Comparison of ENCODE assay signal across 1 cellular context in the genomic region with DNA sequence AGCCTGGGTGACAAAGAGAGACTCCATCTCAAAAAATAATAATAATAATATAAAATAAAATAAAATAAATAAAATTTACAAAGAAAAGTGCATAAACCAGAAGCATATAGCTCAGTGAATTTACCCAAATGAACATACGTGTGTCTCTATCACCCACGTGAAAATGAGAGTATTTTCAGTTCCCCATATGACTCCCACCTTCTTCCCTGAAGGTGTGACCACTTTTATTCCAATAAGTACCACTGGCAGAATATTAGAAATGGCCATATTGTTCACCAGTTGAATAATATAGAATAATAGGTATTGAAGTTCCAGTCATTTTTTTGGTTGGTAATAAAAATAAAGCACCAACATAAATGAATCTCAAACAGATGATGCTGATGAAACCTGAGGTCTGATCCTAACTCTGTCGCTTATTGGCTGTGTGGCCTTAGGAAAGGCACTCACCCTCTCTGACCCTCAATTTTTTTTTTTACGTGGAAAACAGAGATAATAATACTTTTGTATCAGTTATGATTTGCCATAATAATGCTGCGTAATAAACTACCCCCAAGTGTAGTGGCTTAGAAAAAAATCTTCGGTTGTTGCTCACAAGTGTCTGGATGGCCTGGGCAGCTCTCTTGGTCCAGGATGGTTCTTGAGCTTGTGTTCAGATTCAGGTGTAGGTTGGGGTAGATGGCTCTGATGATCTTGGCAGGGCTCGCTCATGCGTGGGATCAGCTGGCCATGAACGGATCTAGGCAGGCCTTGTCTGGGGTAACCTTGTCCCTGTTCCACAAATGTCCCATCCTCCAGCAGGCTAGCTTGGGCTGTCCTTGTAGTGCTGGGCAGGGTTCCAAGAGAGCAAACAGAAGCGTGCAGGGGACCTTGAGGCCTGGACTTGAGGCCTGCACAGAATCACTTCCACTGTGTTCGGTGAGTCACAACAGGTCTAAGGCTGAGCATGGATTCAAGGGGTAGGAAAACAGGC.
TF ChIP-seq lines count a peak whose summit lies in the region.

No MANE protein-coding gene starts in this region.

TF ChIP-seq in WTC11, 78 proteins besides CTCF, POLR2A, EP300 and RAD21 (continued from another document):
- TF ChIP-seq, protein P1, sequence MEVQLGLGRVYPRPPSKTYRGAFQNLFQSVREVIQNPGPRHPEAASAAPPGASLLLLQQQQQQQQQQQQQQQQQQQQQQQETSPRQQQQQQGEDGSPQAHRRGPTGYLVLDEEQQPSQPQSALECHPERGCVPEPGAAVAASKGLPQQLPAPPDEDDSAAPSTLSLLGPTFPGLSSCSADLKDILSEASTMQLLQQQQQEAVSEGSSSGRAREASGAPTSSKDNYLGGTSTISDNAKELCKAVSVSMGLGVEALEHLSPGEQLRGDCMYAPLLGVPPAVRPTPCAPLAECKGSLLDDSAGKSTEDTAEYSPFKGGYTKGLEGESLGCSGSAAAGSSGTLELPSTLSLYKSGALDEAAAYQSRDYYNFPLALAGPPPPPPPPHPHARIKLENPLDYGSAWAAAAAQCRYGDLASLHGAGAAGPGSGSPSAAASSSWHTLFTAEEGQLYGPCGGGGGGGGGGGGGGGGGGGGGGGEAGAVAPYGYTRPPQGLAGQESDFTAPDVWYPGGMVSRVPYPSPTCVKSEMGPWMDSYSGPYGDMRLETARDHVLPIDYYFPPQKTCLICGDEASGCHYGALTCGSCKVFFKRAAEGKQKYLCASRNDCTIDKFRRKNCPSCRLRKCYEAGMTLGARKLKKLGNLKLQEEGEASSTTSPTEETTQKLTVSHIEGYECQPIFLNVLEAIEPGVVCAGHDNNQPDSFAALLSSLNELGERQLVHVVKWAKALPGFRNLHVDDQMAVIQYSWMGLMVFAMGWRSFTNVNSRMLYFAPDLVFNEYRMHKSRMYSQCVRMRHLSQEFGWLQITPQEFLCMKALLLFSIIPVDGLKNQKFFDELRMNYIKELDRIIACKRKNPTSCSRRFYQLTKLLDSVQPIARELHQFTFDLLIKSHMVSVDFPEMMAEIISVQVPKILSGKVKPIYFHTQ (CRISPR knock-in tag; IDR thresholded peaks at IDR 0.05), result no peak
- TF ChIP-seq ZNF425 (CRISPR knock-in tag; conservative IDR thresholded peaks at IDR 0.05) (no peak), ZNF219 (CRISPR knock-in tag; IDR thresholded peaks at IDR 0.05; ENCODE audit: borderline replicate concordance) (no peak), MYBL2 (CRISPR knock-in tag; IDR thresholded peaks at IDR 0.05) (no peak), TEAD1 (CRISPR knock-in tag; IDR thresholded peaks at IDR 0.05) (no peak), JUN (CRISPR knock-in tag; IDR thresholded peaks at IDR 0.05) (no peak), ELF4 (CRISPR knock-in tag; IDR thresholded peaks at IDR 0.05; ENCODE audit: low read depth) (no peak), ZNF671 (CRISPR knock-in tag; IDR thresholded peaks at IDR 0.05) (no peak), FOXK1 (CRISPR knock-in tag; IDR thresholded peaks at IDR 0.05) (no peak), KAT7 (CRISPR knock-in tag; IDR thresholded peaks at IDR 0.05; ENCODE audit: borderline replicate concordance) (no peak), NR2C2 (CRISPR knock-in tag; IDR thresholded peaks at IDR 0.05) (no peak), FOXJ3 (CRISPR knock-in tag; IDR thresholded peaks at IDR 0.05; ENCODE audit: borderline replicate concordance) (no peak), PRDM15 (CRISPR knock-in tag; IDR thresholded peaks at IDR 0.05) (no peak)
